8 cellular contexts compared by ENCODE assay signal in the genomic region with DNA sequence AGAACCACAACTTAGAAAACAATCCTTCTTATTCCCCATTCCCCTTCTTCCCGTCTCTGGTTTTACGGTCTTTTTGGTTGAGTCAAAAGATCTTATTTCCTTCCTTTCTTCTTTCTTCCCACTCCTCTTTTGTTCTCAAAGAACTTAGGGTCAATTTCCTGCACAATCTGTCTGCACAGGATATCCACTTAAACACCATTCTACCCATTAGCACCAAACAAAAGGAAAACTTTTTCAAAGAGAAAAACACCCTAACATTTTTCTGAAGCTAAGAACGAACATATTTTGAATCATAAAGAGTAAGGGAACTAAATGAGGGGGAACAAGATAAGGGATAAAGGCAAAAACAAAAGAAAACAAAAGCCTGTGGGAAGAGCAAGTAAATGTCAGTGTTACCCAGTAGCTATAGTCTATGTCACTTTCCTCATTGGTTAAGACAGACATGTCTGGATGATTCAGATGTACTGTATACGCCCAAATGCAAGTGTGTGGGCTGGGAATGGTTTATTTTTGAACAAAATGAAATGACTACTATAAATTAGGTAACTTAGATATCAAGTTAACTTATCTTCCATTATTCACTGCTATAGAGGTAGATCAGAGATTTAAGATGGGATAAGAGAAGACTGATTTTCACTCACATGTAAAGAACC. TPM values are rescaled to one million over a fixed set of nuclear protein-coding genes. Genes with fewer than 3 reads are reported as not detected.
DNase-seq lines count a peak whose midpoint lies in the region; ATAC-seq, FAIRE-seq and TF ChIP-seq lines count a peak whose summit lies in the region.

No MANE protein-coding gene starts in this region.

- DNase-seq in AG20443 (ENCODE audit: low spot score) (peak; percentile 40), adrenal gland (no peak), lung (ENCODE audit: low spot score) (no peak), urothelium cell line (ENCODE audit: low spot score) (peak; percentile 27), NCI-H1048 (lab: John Stamatoyannopoulos, UW) (no peak), posterior vena cava (ENCODE audit: low spot score) (no peak), DMS153 (lab: John Stamatoyannopoulos, UW) (no peak)

- H3K36me3 ChIP-seq in HUES64 (ENCODE audit: insufficient read depth, low read length) (peaks cover 5% of the 10 kb centered on the region; the same call in 1 of the 2 replicates), adrenal gland (replicated peaks in 1 of 2) (no peaks in the 10 kb centered on the region), lung (ENCODE audit: control insufficient read depth in 2 of 2, insufficient read depth in 2 of 2, low read length in 2 of 2) (no peaks in the 10 kb centered on the region)

- TF ChIP-seq POLR2A in adrenal gland (IDR thresholded peaks at IDR 0.05) = no peak

- TF ChIP-seq CTCF in adrenal gland (IDR thresholded peaks at IDR 0.05) (no peak), lung (IDR thresholded peaks at IDR 0.05; ENCODE audit: control extremely low read depth, extremely low read depth) (no peak)

- H3K9ac ChIP-seq in HUES64 (ENCODE audit: low read depth, low read length) = no peak overlapping the region

- H3K4me3 ChIP-seq in HUES64 (ENCODE audit: low read length) (peak overlapping the region; percentile 20; the same call in 1 of the 2 replicates), adrenal gland (peak overlapping the region in 1 of 4 donors; percentile 1), lung (no peak overlapping the region)

- ATAC-seq in lung (ENCODE audit: insufficient read depth, low FRiP score) = peak; percentile 45

- no peaks in the 10 kb centered on the region for H3K27me3 ChIP-seq in HUES64 (ENCODE audit: insufficient read depth, low read length)
- no peaks in the 10 kb centered on the region for H3K27me3 ChIP-seq in adrenal gland
- H3K27me3 ChIP-seq in lung (ENCODE audit: control insufficient read depth, insufficient read depth) = no peaks in the 10 kb centered on the region

- H3K9me3 ChIP-seq in HUES64 (ENCODE audit: insufficient read depth, low read depth, low read length) = peaks cover 5% of the 10 kb centered on the region; the same call in 1 of the 2 replicates
- H3K9me3 ChIP-seq in adrenal gland (replicated peaks in 1 of 3) = no peaks in the 10 kb centered on the region
- no peaks in the 10 kb centered on the region for H3K9me3 ChIP-seq in lung (ENCODE audit: control insufficient read depth in 2 of 2, insufficient read depth in 1 of 2, low read length in 1 of 2)

- 80% methylated on average over 4 of the region's 4 CpGs for WGBS in HUES64
- 49 to 70% (median 57%) methylated on average over 4 of the region's 4 CpGs for WGBS in adrenal gland, 4 donors
- WGBS in lung, 2 donors = 28 to 47% methylated on average over 4 of the region's 4 CpGs

- H3K4me1 ChIP-seq in HUES64 (ENCODE audit: insufficient read depth, low read length) (peaks cover 22% of the 10 kb centered on the region), adrenal gland (replicated peaks in 1 of 2) (peaks cover 5 to 31% of the 10 kb centered on the region in 2 donors), lung (ENCODE audit: control insufficient read depth in 2 of 2, insufficient read depth in 2 of 2, low read length in 2 of 2) (peaks cover 3 to 5% of the 10 kb centered on the region in 2 donors)

- H3K27ac ChIP-seq in HUES64 (ENCODE audit: low read depth, low read length) = no peak overlapping the region
- H3K27ac ChIP-seq in adrenal gland = peak overlapping the region in 3 of 5 donors; percentile 11 to 65 (median 16)
- peak overlapping the region in 1 of 2 donors; percentile 57 for H3K27ac ChIP-seq in lung (ENCODE audit: low read depth in 1 of 2, low read length in 1 of 2)

- FAIRE-seq in urothelium cell line (lab: Jason Lieb, UNC) = no peak

- intact Hi-C loops in adrenal gland (cut with DNase I) (no loop called here), posterior vena cava (cut with DNase I) (no loop called here)

RNA-seq across cellular contexts. Expression of a gene that starts 59.8 kb away (rescaled TPM):
- polyA plus RNA-seq in HUES64 (2013, experiment 1 of 2) = 14.2 TPM
- 13.9 TPM for polyA plus RNA-seq in HUES64 (2013, experiment 2 of 2)
- total RNA-seq in adrenal gland (10 to 100 TPM; 19.0 to 53.5 (median 25.0) TPM), lung (10 to 100 TPM; 30.1 to 33.8 TPM), posterior vena cava (10 to 100 TPM; 13.0 to 18.3 TPM)
- polyA plus RNA-seq in adrenal gland (10 to 100 TPM in 2 of 3 donors, 1 to 10 TPM in 1; 6.8 to 17.8 (median 11.8) TPM), lung (10 to 100 TPM; 14.4 to 44.8 TPM)

Comparison
In these comparisons a context has a peak if more than half of its experiments do, and no peak if none do; other contexts are left out.
1. DNase-seq: peak in AG20443 (single experiment) and urothelium cell line (single experiment); none in adrenal gland (0 of 7), lung (single experiment), NCI-H1048 (single experiment), posterior vena cava (single experiment) and DMS153 (single experiment).